8 cellular contexts compared by ENCODE assay signal in genomic region chr19:3359850-3360493, GRCh38. TPM values are rescaled to one million over a fixed set of nuclear protein-coding genes. Genes with fewer than 3 reads are reported as not detected.
A peak's percentile ranks its signal among the peaks of the same experiment; 100 is the strongest.
DNase-seq lines count a peak whose midpoint lies in the region; TF ChIP-seq lines count a peak whose summit lies in the region.

No MANE protein-coding gene starts in this region.

- H3K27ac Mint-ChIP-seq in activated T-helper 2 cell treated with anti-CD3 and anti-CD28 coated beads, Interferon-gamma antibody, Interleukin-2, Interleukin-4, amounts not matched to agents 10 μg/mL and 5 μg/mL and 100 μg/mL, durations not matched to agents 14 hours and 24 hours and 36 hours = peak overlapping the region; percentile 69

- H3K9ac ChIP-seq in HUES6 (ENCODE audit: low read length) (no peak overlapping the region), skeletal muscle tissue (ENCODE audit: low read depth in 1 of 3, low read length in 3 of 3) (peak overlapping the region; percentile 80 to 97 (median 92))

- H3K9me3 ChIP-seq in HUES6 (ENCODE audit: control insufficient read depth, insufficient read depth, low read depth, low read length) (no peaks in the 10 kb centered on the region), right atrium auricular region (no peaks in the 10 kb centered on the region), skeletal muscle tissue (ENCODE audit: control insufficient read depth in 3 of 3, low read length in 3 of 3) (no peaks in the 10 kb centered on the region)

- H3K27me3 ChIP-seq in HUES6 (ENCODE audit: control insufficient read depth, insufficient read depth, low read length) = peaks cover 93% of the 10 kb centered on the region
- no peaks in the 10 kb centered on the region for H3K27me3 ChIP-seq in right atrium auricular region
- no peaks in the 10 kb centered on the region for H3K27me3 ChIP-seq in skeletal muscle tissue (ENCODE audit: control insufficient read depth in 3 of 3, insufficient read depth in 3 of 3, low read length in 3 of 3)

- TF ChIP-seq CTCF in GM12875 (IDR thresholded peaks at IDR 0.05; ENCODE audit: borderline replicate concordance, insufficient read depth, low read depth, low read length) (no peak), right atrium auricular region (IDR thresholded peaks at IDR 0.05) (no peak)

- H3K4me3 Mint-ChIP-seq in activated T-helper 2 cell treated with anti-CD3 and anti-CD28 coated beads, Interferon-gamma antibody, Interleukin-2, Interleukin-4, amounts not matched to agents 10 μg/mL and 5 μg/mL and 100 μg/mL, durations not matched to agents 14 hours and 24 hours and 36 hours (ENCODE audit: low read depth) = peak overlapping the region; percentile 82

- H3K4me3 ChIP-seq in GM12875 (ENCODE audit: low read depth, low read length) = peak overlapping the region; percentile 82
- peak overlapping the region; percentile 43 for H3K4me3 ChIP-seq in HUES6 (ENCODE audit: low read depth, low read length)
- H3K4me3 ChIP-seq in right atrium auricular region = peak overlapping the region; percentile 99
- H3K4me3 ChIP-seq in skeletal muscle tissue (ENCODE audit: low read length in 3 of 3) = peak overlapping the region; percentile 72 to 86 (median 83)

- no peaks in the 10 kb centered on the region for H3K9me3 Mint-ChIP-seq in activated T-helper 2 cell treated with anti-CD3 and anti-CD28 coated beads, Interferon-gamma antibody, Interleukin-2, Interleukin-4, amounts not matched to agents 10 μg/mL and 5 μg/mL and 100 μg/mL, durations not matched to agents 14 hours and 24 hours and 36 hours

- no peak for DNase-seq in activated T-helper 2 cell treated with anti-CD3 and anti-CD28 coated beads, Interferon-gamma antibody, Interleukin-2, Interleukin-4, amounts not matched to agents 10 μg/mL and 5 μg/mL and 100 μg/mL, durations not matched to agents 14 hours and 24 hours and 36 hours (ENCODE audit: low spot score)
- no peak for DNase-seq in right atrium auricular region (ENCODE audit: low spot score)
- DNase-seq in amygdala (lab: John Stamatoyannopoulos, UW) = no peak
- no peak for DNase-seq in DMS79 treated with DMSO at 0.1 percent for 48 hours (lab: John Stamatoyannopoulos, UW)
- DNase-seq in kidney glomerular epithelial cell (lab: John Stamatoyannopoulos, UW) = no peak

- H3K27ac ChIP-seq in HUES6 (ENCODE audit: low read depth, low read length) (no peak overlapping the region), right atrium auricular region (peak overlapping the region; percentile 98 to 100), skeletal muscle tissue (ENCODE audit: low read depth, low read length) (peak overlapping the region; percentile 98)

- peaks cover 34% of the 10 kb centered on the region for H3K27me3 Mint-ChIP-seq in activated T-helper 2 cell treated with anti-CD3 and anti-CD28 coated beads, Interferon-gamma antibody, Interleukin-2, Interleukin-4, amounts not matched to agents 10 μg/mL and 5 μg/mL and 100 μg/mL, durations not matched to agents 14 hours and 24 hours and 36 hours (ENCODE audit: low read depth)

- H3K4me1 Mint-ChIP-seq in activated T-helper 2 cell treated with anti-CD3 and anti-CD28 coated beads, Interferon-gamma antibody, Interleukin-2, Interleukin-4, amounts not matched to agents 10 μg/mL and 5 μg/mL and 100 μg/mL, durations not matched to agents 14 hours and 24 hours and 36 hours (ENCODE audit: low read depth) = peaks cover 20% of the 10 kb centered on the region

- H3K4me1 ChIP-seq in HUES6 (ENCODE audit: control insufficient read depth, insufficient read depth, low read length) (peaks cover 9% of the 10 kb centered on the region), right atrium auricular region (peaks cover 0 to 46% of the 10 kb centered on the region in 2 donors), skeletal muscle tissue (ENCODE audit: control insufficient read depth in 3 of 3, insufficient read depth in 3 of 3, low read length in 3 of 3) (peaks cover 33 to 41% (median 35%) of the 10 kb centered on the region in 3 donors)

- peaks cover 2% of the 10 kb centered on the region for H3K36me3 Mint-ChIP-seq in activated T-helper 2 cell treated with anti-CD3 and anti-CD28 coated beads, Interferon-gamma antibody, Interleukin-2, Interleukin-4, amounts not matched to agents 10 μg/mL and 5 μg/mL and 100 μg/mL, durations not matched to agents 14 hours and 24 hours and 36 hours (ENCODE audit: low read depth)

- H3K36me3 ChIP-seq in HUES6 (ENCODE audit: control insufficient read depth, insufficient read depth, low read length) (no peaks in the 10 kb centered on the region), right atrium auricular region (no peaks in the 10 kb centered on the region), skeletal muscle tissue (ENCODE audit: control insufficient read depth in 3 of 3, insufficient read depth in 3 of 3, low read length in 3 of 3) (peaks cover 0 to 2% (median 0%) of the 10 kb centered on the region in 3 donors)

- intact Hi-C loops in activated T-helper 2 cell treated with anti-CD3 and anti-CD28 coated beads, Interferon-gamma antibody, Interleukin-2, Interleukin-4, amounts not matched to agents 10 μg/mL and 5 μg/mL and 100 μg/mL, durations not matched to agents 14 hours and 24 hours and 36 hours (cut with micrococcal nuclease) = no loop called here

RNA-seq across cellular contexts. Expression of gene NFIC, which starts 6.4 kb away (rescaled TPM):
- total RNA-seq in activated T-helper 2 cell treated with anti-CD3 and anti-CD28 coated beads, Interferon-gamma antibody, Interleukin-2, Interleukin-4, amounts not matched to agents 10 μg/mL and 5 μg/mL and 100 μg/mL, durations not matched to agents 14 hours and 24 hours and 36 hours = 16.5 and 17.3 TPM in 2 replicates
- 100 to 1,000 TPM; 111 to 196 TPM for total RNA-seq in right atrium auricular region
- 8.4 TPM for total RNA-seq in skeletal muscle tissue

Comparison
In these comparisons a context has a peak if more than half of its experiments do, and no peak if none do; other contexts are left out.
1. H3K4me3 ChIP-seq: peak in every context shown above with its lines; median percentile 99 in right atrium auricular region; 83 in skeletal muscle tissue; 82 in GM12875; 43 in HUES6.